13 cellular contexts compared by ENCODE assay signal in the genomic region with DNA sequence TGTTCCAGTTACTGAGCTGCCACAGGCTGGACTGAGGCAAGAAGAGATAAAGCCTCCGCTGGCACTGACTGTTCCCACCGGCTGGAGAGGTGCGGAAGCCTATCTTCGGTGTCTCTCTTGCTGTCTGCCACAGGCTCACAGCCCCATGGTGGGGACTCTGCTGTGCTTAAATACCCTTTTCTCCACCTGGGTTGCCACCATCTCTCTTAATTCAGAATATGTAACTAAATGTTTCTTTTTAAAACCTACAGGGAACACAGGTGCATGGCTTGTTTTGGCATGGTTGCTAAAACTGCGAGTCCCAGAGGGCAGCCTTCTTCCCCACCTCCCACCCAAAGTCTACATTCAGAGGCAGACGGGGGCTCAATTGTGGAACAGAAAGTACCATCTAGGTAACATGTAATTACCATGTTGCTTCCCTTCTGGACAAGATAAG. TPM values are rescaled to one million over a fixed set of nuclear protein-coding genes. Genes with fewer than 3 reads are reported as not detected.
DNase-seq lines count a peak whose midpoint lies in the region; ATAC-seq and TF ChIP-seq lines count a peak whose summit lies in the region.
"Had no signal": no experiment of that assay in that cellular context is flagged by ENCODE, and none has a peak within 500 bp of the region (broad histone marks: within the 10 kb centered on the region; RNA-seq: fewer than 3 reads in every experiment).

No MANE protein-coding gene starts in this region.

- no peak overlapping the region for H3K4me3 ChIP-seq in muscle layer of colon (ENCODE audit: low read depth in 1 of 2, low read length in 2 of 2)
- H3K4me3 ChIP-seq: body of pancreas, esophagus squamous epithelium, GM23248 had no signal

- TF ChIP-seq CTCF in type B pancreatic cell (conservative IDR thresholded peaks at IDR 0.05): no peak

- no peak overlapping the region for H3K4me3 Mint-ChIP-seq in type B pancreatic cell
- H3K4me3 Mint-ChIP-seq: immature natural killer cell had no signal

- H3K9me3 ChIP-seq in muscle layer of colon (ENCODE audit: low read length): no peaks in the 10 kb centered on the region
- H3K9me3 ChIP-seq: body of pancreas, esophagus squamous epithelium had no signal

- no peak overlapping the region for H3K9ac ChIP-seq in muscle layer of colon (ENCODE audit: low read length)
- H3K9ac ChIP-seq: GM23248 had no signal

- H3K36me3 ChIP-seq in muscle layer of colon (ENCODE audit: insufficient read depth, low read length): peaks cover 8% of the 10 kb centered on the region
- H3K36me3 ChIP-seq: esophagus squamous epithelium had no signal

- H3K9me3 Mint-ChIP-seq in type B pancreatic cell: no peaks in the 10 kb centered on the region
- H3K9me3 Mint-ChIP-seq: immature natural killer cell had no signal

- no peaks in the 10 kb centered on the region for H3K36me3 Mint-ChIP-seq in type B pancreatic cell
- H3K36me3 Mint-ChIP-seq: immature natural killer cell had no signal

- H3K27me3 ChIP-seq in muscle layer of colon (ENCODE audit: control insufficient read depth in 1 of 2, insufficient read depth in 2 of 2, low read length in 2 of 2): no peaks in the 10 kb centered on the region
- H3K27me3 ChIP-seq: body of pancreas, esophagus squamous epithelium had no signal

- peaks cover 4% of the 10 kb centered on the region for H3K4me1 Mint-ChIP-seq in type B pancreatic cell (ENCODE audit: unreplicated experiment)

- H3K27ac Mint-ChIP-seq in type B pancreatic cell: no peak overlapping the region

- H3K4me1 ChIP-seq in muscle layer of colon (ENCODE audit: insufficient read depth, low read length): peaks cover 30% of the 10 kb centered on the region

- peak overlapping the region; percentile 32 for H3K27ac ChIP-seq in muscle layer of colon (ENCODE audit: low read depth, low read length)
- H3K27ac ChIP-seq: body of pancreas, esophagus squamous epithelium, GM23248 had no signal

- in situ Hi-C loops in GM18951 (cut with MboI; ENCODE audit: low sequenced_read_pairs, unreplicated experiment): no loop called here

- TF ChIP-seq POLR2A in GM18951 (IDR thresholded peaks at IDR 0.05; ENCODE audit: extremely low read depth, insufficient read depth, insufficient read length): peak; percentile 76

- H3K27me3 Mint-ChIP-seq in type B pancreatic cell: no peaks in the 10 kb centered on the region

- DNase-seq in type B pancreatic cell (ENCODE audit: extremely low spot score, unreplicated experiment) (no peak), OCI-M1 (lab: John Stamatoyannopoulos, UW) (no peak), SK-N-DZ (ENCODE audit: low spot score) (no peak)
- DNase-seq: body of pancreas, DMS 273 treated with DMSO at 0.1 percent for 48 hours, esophagus squamous epithelium, GM23248, immature natural killer cell, NCI-H2171 treated with DMSO at 0.1 percent for 48 hours had no signal

- peak; percentile 66 for ATAC-seq in GM21576 (IDR thresholded peaks at IDR 0.05; ENCODE audit: unreplicated experiment)
- peak; percentile 54 for ATAC-seq in HG03196 (IDR thresholded peaks at IDR 0.05; ENCODE audit: unreplicated experiment)
- ATAC-seq: body of pancreas had no signal

RNA-seq across cellular contexts. Expression of a gene that starts 8.1 kb away (rescaled TPM):
- total RNA-seq in type B pancreatic cell (ENCODE audit: low replicate concordance): 59.9 and 94.6 TPM in 2 replicates
- polyA plus RNA-seq in SK-N-DZ (2014; cell fraction: cytosol; rRNA removed): 126 and 130 TPM in 2 replicates
- polyA plus RNA-seq in SK-N-DZ (2014; cell fraction: nucleus; rRNA removed): 78.0 and 98.0 TPM in 2 replicates
